ENCODE assay signal across 22 cellular contexts in the genomic region with DNA sequence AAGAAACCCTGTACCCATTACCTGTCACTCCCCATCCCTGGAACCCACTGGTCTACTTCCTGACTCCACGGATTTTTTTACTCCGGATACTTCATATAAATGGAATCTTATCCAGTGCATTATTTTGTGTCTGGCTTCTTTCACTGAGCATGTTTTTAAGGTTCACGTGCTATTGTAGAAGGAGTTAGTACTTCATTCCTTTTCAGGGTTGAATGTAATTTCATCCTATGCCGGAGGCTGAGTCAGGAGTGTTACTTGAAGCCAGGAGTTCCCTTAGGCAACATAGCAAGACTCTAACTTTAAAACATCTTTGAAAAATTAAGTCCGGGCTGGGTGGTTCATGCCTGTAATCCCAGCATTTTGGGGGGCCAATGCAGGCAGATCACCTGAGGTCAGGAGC. TPM values are rescaled to one million over a fixed set of nuclear protein-coding genes. Genes with fewer than 3 reads are reported as not detected.
"Had no signal": no experiment of that assay in that cellular context is flagged by ENCODE, and none has a peak within 500 bp of the region (broad histone marks: within the 10 kb centered on the region; RNA-seq: fewer than 3 reads in every experiment).

No MANE protein-coding gene starts in this region.

- H3K4me3 Mint-ChIP-seq: activated CD8-positive, alpha-beta T cell treated with anti-CD3 and anti-CD28 coated beads for 36 hours; activated naive CD4-positive, alpha-beta T cell treated with anti-CD3 and anti-CD28 coated beads, Interleukin-2, amount 50 U/mL, for 24 hours; activated T-cell treated with anti-CD3 and anti-CD28 coated beads, Interleukin-2, amount 50 U/mL, for 72 hours; brain; T-helper 1 cell treated with Interleukin-12 subunit alpha and Interleukin-12 subunit beta and Interleukin-4 antibody, amounts not matched to agents 30 μg/mL and 1 μg/mL, for 36 hours had no signal

- DNase-seq: activated CD4-positive, alpha-beta T cell treated with anti-CD3 and anti-CD28 coated beads for 4 hours; activated CD8-positive, alpha-beta memory T cell treated with anti-CD3 and anti-CD28 coated beads, Interleukin-2, amount 50 U/mL, for 4 hours; activated CD8-positive, alpha-beta T cell treated with anti-CD3 and anti-CD28 coated beads for 36 hours; activated T-cell treated with anti-CD3 and anti-CD28 coated beads, Interleukin-2, amount 50 U/mL, for 72 hours; amygdala; Kasumi-1; KBM-7; NCI-H1105 treated with DMSO at 0.1 percent for 48 hours; NCI-H1436 treated with DMSO at 0.1 percent for 48 hours; NCI-H187; NCI-H2081; NCI-H510A treated with DMSO at 0.1 percent for 48 hours; NCI-H69; NK-92 treated with Interleukin-12 subunit alpha and Interleukin-12 subunit beta, amount 100 ng/mL, for 24 hours; SHP77 treated with DMSO at 0.1 percent for 48 hours had no signal

- H3K4me1 Mint-ChIP-seq: activated naive CD4-positive, alpha-beta T cell treated with anti-CD3 and anti-CD28 coated beads, Interleukin-2, amount 50 U/mL, for 24 hours; brain had no signal

- ATAC-seq: activated CD4-positive, CD25-positive, alpha-beta regulatory T cell treated with anti-CD3 and anti-CD28 coated beads, Interleukin-2, amount 50 U/mL, for 24 hours; activated CD8-positive, alpha-beta T cell treated with anti-CD3 and anti-CD28 coated beads for 36 hours; activated T-cell treated with anti-CD3 and anti-CD28 coated beads, Interleukin-2, amount 50 U/mL, for 72 hours had no signal

- H3K9me3 Mint-ChIP-seq: activated CD8-positive, alpha-beta T cell treated with anti-CD3 and anti-CD28 coated beads for 36 hours; activated naive CD4-positive, alpha-beta T cell treated with anti-CD3 and anti-CD28 coated beads, Interleukin-2, amount 50 U/mL, for 24 hours; activated T-cell treated with anti-CD3 and anti-CD28 coated beads, Interleukin-2, amount 50 U/mL, for 72 hours; activated T-helper 2 cell treated with anti-CD3 and anti-CD28 coated beads, Interferon-gamma antibody, Interleukin-2, Interleukin-4, amounts not matched to agents 10 μg/mL and 5 μg/mL and 100 μg/mL, durations not matched to agents 14 hours and 24 hours and 36 hours; T-helper 1 cell treated with Interleukin-12 subunit alpha and Interleukin-12 subunit beta and Interleukin-4 antibody, amounts not matched to agents 30 μg/mL and 1 μg/mL, for 36 hours had no signal

- H3K27me3 Mint-ChIP-seq: activated CD8-positive, alpha-beta T cell treated with anti-CD3 and anti-CD28 coated beads for 36 hours; activated naive CD4-positive, alpha-beta T cell treated with anti-CD3 and anti-CD28 coated beads, Interleukin-2, amount 50 U/mL, for 24 hours; brain had no signal

- H3K36me3 Mint-ChIP-seq: activated naive CD4-positive, alpha-beta T cell treated with anti-CD3 and anti-CD28 coated beads, Interleukin-2, amount 50 U/mL, for 24 hours; brain had no signal

- H3K27ac Mint-ChIP-seq: activated CD8-positive, alpha-beta T cell treated with anti-CD3 and anti-CD28 coated beads for 36 hours; activated naive CD4-positive, alpha-beta T cell treated with anti-CD3 and anti-CD28 coated beads, Interleukin-2, amount 50 U/mL, for 24 hours; activated T-cell treated with anti-CD3 and anti-CD28 coated beads, Interleukin-2, amount 50 U/mL, for 72 hours; activated T-helper 2 cell treated with anti-CD3 and anti-CD28 coated beads, Interferon-gamma antibody, Interleukin-2, Interleukin-4, amounts not matched to agents 10 μg/mL and 5 μg/mL and 100 μg/mL, durations not matched to agents 14 hours and 24 hours and 36 hours; brain; T-helper 1 cell treated with Interleukin-12 subunit alpha and Interleukin-12 subunit beta and Interleukin-4 antibody, amounts not matched to agents 30 μg/mL and 1 μg/mL, for 36 hours had no signal

RNA-seq across cellular contexts. Expression of a gene that starts 29.2 kb away (rescaled TPM):
- total RNA-seq: activated T-helper 2 cell treated with anti-CD3 and anti-CD28 coated beads, Interferon-gamma antibody, Interleukin-2, Interleukin-4, amounts not matched to agents 10 μg/mL and 5 μg/mL and 100 μg/mL, durations not matched to agents 14 hours and 24 hours and 36 hours; astrocyte; SK-MEL-5 had no signal
